Comparison of ENCODE assay signal across 23 cellular contexts in genomic region chr6:42971746-42972327, GRCh38. TPM values are rescaled to one million over a fixed set of nuclear protein-coding genes. Genes with fewer than 3 reads are reported as not detected.
A peak's percentile ranks its signal among the peaks of the same experiment; 100 is the strongest.
DNase-seq lines count a peak whose midpoint lies in the region; FAIRE-seq and TF ChIP-seq lines count a peak whose summit lies in the region.
"Had no signal": no experiment of that assay in that cellular context is flagged by ENCODE, and none has a peak within 500 bp of the region (broad histone marks: within the 10 kb centered on the region; RNA-seq: fewer than 3 reads in every experiment).

No MANE protein-coding gene starts in this region.

- no peak overlapping the region for H3K9ac ChIP-seq in H1 (replicated peaks in 1 of 4; ENCODE audit: extremely low read depth in 1 of 4, low read depth in 3 of 4, low read length in 3 of 4)

- H2BK12ac ChIP-seq in H1 (ENCODE audit: low read depth, low read length), result 0 out of 2 replicates have a peak overlapping the region, but pooled peaks have one; percentile 11

- H3K18ac ChIP-seq in H1 (ENCODE audit: extremely low read depth, low read length), result no peak overlapping the region

- no peak overlapping the region for H3K27ac Mint-ChIP-seq in T-helper 2 cell treated with Interferon-gamma antibody and Interleukin-4, amounts not matched to agents 5 μg/mL and 100 μg/mL, for 36 hours
- H3K27ac Mint-ChIP-seq: activated CD8-positive, alpha-beta T cell treated with anti-CD3 and anti-CD28 coated beads, Interleukin-2, amount 10 ng/mL, durations not matched to agents 7 days and 5 days had no signal

- DNase-seq in MG63 (peak; percentile 11), H1 (ENCODE audit: low read depth in 1 of 2, low spot score in 2 of 2) (no peak), COLO829 (ENCODE audit: low spot score) (no peak), RCC 7860 (ENCODE audit: low spot score) (no peak)
- no peak for DNase-seq in T-helper 2 cell treated with Interferon-gamma antibody and Interleukin-4, amounts not matched to agents 5 μg/mL and 100 μg/mL, for 36 hours (ENCODE audit: low spot score)
- DNase-seq: activated CD8-positive, alpha-beta T cell treated with anti-CD3 and anti-CD28 coated beads, Interleukin-2, amount 10 ng/mL, durations not matched to agents 7 days and 5 days; body of pancreas; colonic mucosa; DMS79; heart left ventricle; left ventricle myocardium superior; NCI-H1694; NCI-H2227 treated with DMSO at 0.1 percent for 48 hours; NCI-H774; retina; SHP77 treated with DMSO at 0.1 percent for 48 hours; stimulated activated CD4-positive, alpha-beta T cell treated with anti-CD3 and anti-CD28 coated beads, Interleukin-12 subunit alpha, Interleukin-12 subunit beta, amount 100 ng/mL, for 4 hours; T-helper 2 cell; WERI-Rb-1 had no signal

- TF ChIP-seq CTCF in 22Rv1 (IDR thresholded peaks at IDR 0.05) (no peak), H1 (IDR thresholded peaks at IDR 0.05; ENCODE audit: control extremely low read depth in 1 of 3, insufficient read depth in 1 of 3, low read depth in 1 of 3, low read length in 3 of 3) (no peak)

- H2BK20ac ChIP-seq in H1 (ENCODE audit: low read length), result no peak overlapping the region

- peak overlapping the region; percentile 34; the same call in 1 of the 2 replicates for H3K27ac ChIP-seq in 22Rv1
- no peak overlapping the region for H3K27ac ChIP-seq in H1 (ENCODE audit: low read depth, low read length)
- H3K27ac ChIP-seq: colonic mucosa, heart left ventricle, thoracic aorta, WERI-Rb-1 had no signal

- H4K8ac ChIP-seq in H1 (ENCODE audit: extremely low read depth, insufficient read depth, low read length), result no peak overlapping the region

- H3K4me3 ChIP-seq in MG63, result no peak overlapping the region
- H3K4me3 ChIP-seq in H1 (ENCODE audit: extremely low read depth in 1 of 4, insufficient read depth in 2 of 4, low read depth in 3 of 4, low read length in 4 of 4), result no peak overlapping the region
- H3K4me3 ChIP-seq: body of pancreas, colonic mucosa, heart left ventricle, thoracic aorta had no signal

- H3K36me3 ChIP-seq in MG63 (no peaks in the 10 kb centered on the region; the same call in 1 of the 2 replicates), H1 (ENCODE audit: control insufficient read depth in 2 of 4, insufficient read depth in 4 of 4, low read length in 3 of 4) (no peaks in the 10 kb centered on the region; a peak in 1 of 8 replicates)
- H3K36me3 ChIP-seq: colonic mucosa had no signal

- WGBS in H1 (ENCODE audit: extremely low coverage in 1 of 2, insufficient coverage in 1 of 2, insufficient read length in 1 of 2, insufficient replicate concordance in 2 of 2, low coverage in 1 of 2, low lambda C conversion rate in 2 of 2, missing lambda C conversion rate in 1 of 2), 2 experiments, result 85% methylated on average over 3 of the region's 3 CpGs; no CpG with 5 or more reads in 1 of the 2 experiments

- H3K27me3 ChIP-seq in MG63 (no peaks in the 10 kb centered on the region), H1 (replicated peaks in 1 of 4; ENCODE audit: control insufficient read depth in 3 of 4, extremely low read depth in 1 of 4, insufficient read depth in 3 of 4, low read length in 3 of 4) (no peaks in the 10 kb centered on the region)
- H3K27me3 ChIP-seq: body of pancreas, colonic mucosa, heart left ventricle had no signal

- no peak for TF ChIP-seq EP300 in H1 (IDR thresholded peaks at IDR 0.05; ENCODE audit: borderline replicate concordance in 1 of 2, low read depth in 2 of 2, low read length in 2 of 2)

- no peaks in the 10 kb centered on the region for H3K27me3 Mint-ChIP-seq in T-helper 2 cell treated with Interferon-gamma antibody and Interleukin-4, amounts not matched to agents 5 μg/mL and 100 μg/mL, for 36 hours (ENCODE audit: low read depth)
- H3K27me3 Mint-ChIP-seq: activated naive CD8-positive, alpha-beta T cell had no signal

- H2BK15ac ChIP-seq in H1 (ENCODE audit: low read length), result no peak overlapping the region

- H3K4me3 Mint-ChIP-seq in T-helper 2 cell treated with Interferon-gamma antibody and Interleukin-4, amounts not matched to agents 5 μg/mL and 100 μg/mL, for 36 hours, result no peak overlapping the region
- H3K4me3 Mint-ChIP-seq: activated CD8-positive, alpha-beta T cell treated with anti-CD3 and anti-CD28 coated beads, Interleukin-2, amount 10 ng/mL, durations not matched to agents 7 days and 5 days; activated naive CD8-positive, alpha-beta T cell had no signal

- H3K23me2 ChIP-seq in H1 (ENCODE audit: low read depth, low read length), result no peaks in the 10 kb centered on the region

- no peaks in the 10 kb centered on the region for H3K79me2 ChIP-seq in H1 (ENCODE audit: control insufficient read depth in 1 of 2, insufficient read depth in 2 of 2, low read length in 2 of 2)

- no peak for TF ChIP-seq RAD21 in H1 (IDR thresholded peaks at IDR 0.05 in 1 of 2, conservative IDR thresholded peaks at IDR 0.05 in 1 of 2; ENCODE audit: low read depth in 2 of 2, low read length in 2 of 2)

- H3K56ac ChIP-seq in H1 (replicated peaks; ENCODE audit: insufficient read length, low read depth, low read length), result no peak overlapping the region

- H3K4ac ChIP-seq in H1 (replicated peaks; ENCODE audit: insufficient read length, low read depth, low read length), result no peak overlapping the region

- no peaks in the 10 kb centered on the region for H3K9me3 Mint-ChIP-seq in T-helper 2 cell treated with Interferon-gamma antibody and Interleukin-4, amounts not matched to agents 5 μg/mL and 100 μg/mL, for 36 hours

- no peaks in the 10 kb centered on the region for H3K4me1 ChIP-seq in H1 (replicated peaks in 1 of 4; ENCODE audit: control insufficient read depth in 3 of 4, insufficient read depth in 4 of 4, low read length in 3 of 4)
- H3K4me1 ChIP-seq: colonic mucosa had no signal

- H4K5ac ChIP-seq in H1 (ENCODE audit: insufficient read length, low read depth, low read length), result no peak overlapping the region

- H3K36me3 Mint-ChIP-seq in T-helper 2 cell treated with Interferon-gamma antibody and Interleukin-4, amounts not matched to agents 5 μg/mL and 100 μg/mL, for 36 hours (ENCODE audit: low read depth), result peaks cover 22% of the 10 kb centered on the region

- no peak overlapping the region for H3K4me2 ChIP-seq in H1 (ENCODE audit: insufficient read depth in 1 of 2, low read depth in 2 of 2, low read length in 2 of 2)

- no peak for TF ChIP-seq POLR2A in H1 (IDR thresholded peaks at IDR 0.05; ENCODE audit: control extremely low read depth in 1 of 2, low read depth in 2 of 2, low read length in 2 of 2)

- H4K91ac ChIP-seq in H1 (replicated peaks; ENCODE audit: insufficient read length, low read length), result no peak overlapping the region

- no peak overlapping the region for H2AFZ ChIP-seq in H1 (ENCODE audit: low read length)

- POLR2A ChIA-PET in H1 (lab: Charles Lee; ENCODE audit: partially characterized antibody), result interaction anchor here (0.9 to 5.9 kb wide), 3 partner anchors 7 to 82 kb away, joined by 3 to 29 read pairs (median 11); partner anchors contain the start of genes CUL7, PEX6 and PPP2R5D

- no peaks in the 10 kb centered on the region for H4K20me1 ChIP-seq in H1 (replicated peaks in 1 of 2; ENCODE audit: control insufficient read depth in 1 of 2, insufficient read depth in 2 of 2, low read length in 2 of 2)

- H3K23ac ChIP-seq in H1 (ENCODE audit: insufficient read length), result no peak overlapping the region

- H2BK120ac ChIP-seq in H1 (replicated peaks; ENCODE audit: low read depth, low read length), result no peak overlapping the region

- 0 out of 2 replicates have a peak overlapping the region, but pooled peaks have one; percentile 35 for H2BK5ac ChIP-seq in H1 (ENCODE audit: low read depth, low read length)

- CTCF ChIA-PET in H1 (lab: Charles Lee; ENCODE audit: partially characterized antibody), result interaction anchor here (0.5 to 4.2 kb wide), 7 partner anchors 8 to 1124 kb away, joined by 3 to 11 read pairs (median 3); no protein-coding TSS in a partner anchor

- H3K4me1 Mint-ChIP-seq in T-helper 2 cell treated with Interferon-gamma antibody and Interleukin-4, amounts not matched to agents 5 μg/mL and 100 μg/mL, for 36 hours (ENCODE audit: low read depth), result peaks cover 5% of the 10 kb centered on the region

- no peak overlapping the region for H3K14ac ChIP-seq in H1 (ENCODE audit: insufficient read length)

- no peak overlapping the region for H2AK5ac ChIP-seq in H1 (ENCODE audit: low read depth, low read length)

- no peak for FAIRE-seq in H1 (lab: Jason Lieb, UNC)
- FAIRE-seq in RCC 7860 (lab: Jason Lieb, UNC), result no peak
- FAIRE-seq: GM12892 had no signal

- H3K9me3 ChIP-seq in MG63 (no peaks in the 10 kb centered on the region), H1 (ENCODE audit: insufficient read depth in 2 of 2, low read depth in 1 of 2, low read length in 1 of 2) (no peaks in the 10 kb centered on the region)
- H3K9me3 ChIP-seq: body of pancreas, colonic mucosa, heart left ventricle, thoracic aorta had no signal

- no peaks in the 10 kb centered on the region; the same call in none of the 2 replicates for H3K79me1 ChIP-seq in H1 (ENCODE audit: low read depth, low read length)

RNA-seq across cellular contexts. Expression of gene PEX6, which starts 7.1 kb away (rescaled TPM):
- 17.7 and 33.5 TPM in 2 replicates for total RNA-seq in MG63 (2014; rRNA removed; shearing (Covaris generic); ENCODE audit: low replicate concordance)
- 11.7 and 12.5 TPM in 2 replicates for total RNA-seq in H1 (2021; fragmentation: NEBNext Ultra II Directional; extraction: Animal tissue kit (Norgen Biotek cat#: 25700))
- 6.4 and 11.6 TPM in 2 replicates for polyA plus RNA-seq in H1 (2011; rRNA removed)
- 9.2 TPM for polyA plus RNA-seq in H1 (2011; cell fraction: cytosol; rRNA removed)
- polyA plus RNA-seq in H1 (2011; cell fraction: nucleus; rRNA removed), result 29.3 TPM
- polyA plus RNA-seq in H1 (2012, experiment 1 of 2), result 8.5 to 13.3 TPM (median 13.1 TPM) in 4 replicates
- 13.0 TPM for polyA plus RNA-seq in H1 (2012, experiment 2 of 2)
- polyA plus RNA-seq in H1 (2013, experiment 1 of 2), result 5.4 TPM
- 4.6 TPM for polyA plus RNA-seq in H1 (2013, experiment 2 of 2)
- 7.5 and 10.5 TPM in 2 replicates for polyA minus RNA-seq in H1 (2011; rRNA and poly(A)+ RNA removed)
- 9.2 TPM for polyA minus RNA-seq in H1 (2011; cell fraction: cytosol; rRNA and poly(A)+ RNA removed)
- 7.4 TPM for polyA minus RNA-seq in H1 (2011; cell fraction: nucleus; rRNA and poly(A)+ RNA removed)

RNA-seq across cellular contexts. Expression of gene GNMT, which starts 11.3 kb away (rescaled TPM):
- not detected in 2 replicates for total RNA-seq in MG63 (2014; rRNA removed; shearing (Covaris generic); ENCODE audit: low replicate concordance)
- total RNA-seq in H1 (2021; fragmentation: NEBNext Ultra II Directional; extraction: Animal tissue kit (Norgen Biotek cat#: 25700)), result 1.8 TPM in 2 replicates
- polyA plus RNA-seq in H1 (2011; rRNA removed), result 3.4 and 4.3 TPM in 2 replicates
- 3.4 TPM for polyA plus RNA-seq in H1 (2011; cell fraction: cytosol; rRNA removed)
- 4.2 TPM for polyA plus RNA-seq in H1 (2011; cell fraction: nucleus; rRNA removed)
- 1.0 to 3.1 TPM (median 2.3 TPM) in 4 replicates for polyA plus RNA-seq in H1 (2012, experiment 1 of 2)
- 2.0 TPM for polyA plus RNA-seq in H1 (2012, experiment 2 of 2)
- polyA plus RNA-seq in H1 (2013, experiment 1 of 2), result 1.3 TPM
- 0.85 TPM for polyA plus RNA-seq in H1 (2013, experiment 2 of 2)
- 1.0 and 1.6 TPM in 2 replicates for polyA minus RNA-seq in H1 (2011; rRNA and poly(A)+ RNA removed)
- 1.1 TPM for polyA minus RNA-seq in H1 (2011; cell fraction: cytosol; rRNA and poly(A)+ RNA removed)
- polyA minus RNA-seq in H1 (2011; cell fraction: nucleus; rRNA and poly(A)+ RNA removed), result 1.2 TPM

RNA-seq across cellular contexts. Expression of gene PPP2R5D, which starts 12.5 kb away (rescaled TPM):
- total RNA-seq in MG63 (2014; rRNA removed; shearing (Covaris generic); ENCODE audit: low replicate concordance), result 27.4 and 37.3 TPM in 2 replicates
- total RNA-seq in H1 (2021; fragmentation: NEBNext Ultra II Directional; extraction: Animal tissue kit (Norgen Biotek cat#: 25700)), result 52.1 and 52.4 TPM in 2 replicates
- polyA plus RNA-seq in H1 (2011; rRNA removed), result 55.7 and 68.1 TPM in 2 replicates
- polyA plus RNA-seq in H1 (2011; cell fraction: cytosol; rRNA removed), result 62.8 TPM
- 84.9 TPM for polyA plus RNA-seq in H1 (2011; cell fraction: nucleus; rRNA removed)
- polyA plus RNA-seq in H1 (2012, experiment 1 of 2), result 53.0 to 61.3 TPM (median 58.4 TPM) in 4 replicates
- polyA plus RNA-seq in H1 (2012, experiment 2 of 2), result 57.5 TPM
- polyA plus RNA-seq in H1 (2013, experiment 1 of 2), result 40.6 TPM
- 38.3 TPM for polyA plus RNA-seq in H1 (2013, experiment 2 of 2)
- polyA minus RNA-seq in H1 (2011; rRNA and poly(A)+ RNA removed), result 86.8 and 99.6 TPM in 2 replicates
- 27.6 TPM for polyA minus RNA-seq in H1 (2011; cell fraction: cytosol; rRNA and poly(A)+ RNA removed)
- 26.3 TPM for polyA minus RNA-seq in H1 (2011; cell fraction: nucleus; rRNA and poly(A)+ RNA removed)

RNA-seq across cellular contexts. Expression of gene MEA1, which starts 41.9 kb away (rescaled TPM):
- total RNA-seq in MG63 (2014; rRNA removed; shearing (Covaris generic); ENCODE audit: low replicate concordance), result 62.9 and 75.6 TPM in 2 replicates
- 94.2 and 102 TPM in 2 replicates for total RNA-seq in H1 (2021; fragmentation: NEBNext Ultra II Directional; extraction: Animal tissue kit (Norgen Biotek cat#: 25700))
- polyA plus RNA-seq in H1 (2011; rRNA removed), result 96.2 and 96.4 TPM in 2 replicates
- 127 TPM for polyA plus RNA-seq in H1 (2011; cell fraction: cytosol; rRNA removed)
- 65.1 TPM for polyA plus RNA-seq in H1 (2011; cell fraction: nucleus; rRNA removed)
- 131 to 151 TPM (median 132 TPM) in 4 replicates for polyA plus RNA-seq in H1 (2012, experiment 1 of 2)
- polyA plus RNA-seq in H1 (2012, experiment 2 of 2), result 125 TPM
- polyA plus RNA-seq in H1 (2013, experiment 1 of 2), result 95.6 TPM
- polyA plus RNA-seq in H1 (2013, experiment 2 of 2), result 109 TPM
- 51.5 and 66.2 TPM in 2 replicates for polyA minus RNA-seq in H1 (2011; rRNA and poly(A)+ RNA removed)
- 32.3 TPM for polyA minus RNA-seq in H1 (2011; cell fraction: cytosol; rRNA and poly(A)+ RNA removed)
- 32.8 TPM for polyA minus RNA-seq in H1 (2011; cell fraction: nucleus; rRNA and poly(A)+ RNA removed)

RNA-seq across cellular contexts. Expression of gene KLHDC3, which starts 42.2 kb away (rescaled TPM):
- 34.4 and 51.7 TPM in 2 replicates for total RNA-seq in MG63 (2014; rRNA removed; shearing (Covaris generic); ENCODE audit: low replicate concordance)
- total RNA-seq in H1 (2021; fragmentation: NEBNext Ultra II Directional; extraction: Animal tissue kit (Norgen Biotek cat#: 25700)), result 181 and 182 TPM in 2 replicates
- 203 and 240 TPM in 2 replicates for polyA plus RNA-seq in H1 (2011; rRNA removed)
- 158 TPM for polyA plus RNA-seq in H1 (2011; cell fraction: cytosol; rRNA removed)
- 180 TPM for polyA plus RNA-seq in H1 (2011; cell fraction: nucleus; rRNA removed)
- 138 to 202 TPM (median 196 TPM) in 4 replicates for polyA plus RNA-seq in H1 (2012, experiment 1 of 2)
- polyA plus RNA-seq in H1 (2012, experiment 2 of 2), result 279 TPM
- polyA plus RNA-seq in H1 (2013, experiment 1 of 2), result 94.2 TPM
- polyA plus RNA-seq in H1 (2013, experiment 2 of 2), result 96.3 TPM
- polyA minus RNA-seq in H1 (2011; rRNA and poly(A)+ RNA removed), result 177 and 199 TPM in 2 replicates
- 73.0 TPM for polyA minus RNA-seq in H1 (2011; cell fraction: cytosol; rRNA and poly(A)+ RNA removed)
- polyA minus RNA-seq in H1 (2011; cell fraction: nucleus; rRNA and poly(A)+ RNA removed), result 57.7 TPM
